8 cellular contexts compared by ENCODE assay signal in genomic region chr6:117674991-117675657, GRCh38. TPM values are rescaled to one million over a fixed set of nuclear protein-coding genes. Genes with fewer than 3 reads are reported as not detected.
DNase-seq lines count a peak whose midpoint lies in the region; ATAC-seq and TF ChIP-seq lines count a peak whose summit lies in the region.

Gene NUS1, plus strand, starts transcription at chr6:117675469. Its CDS starts 202 bp downstream, at chr6:117675671.

- CTCF ChIA-PET in GM10248 (lab: Yijun Ruan, JAX), result interaction anchor here (1.3 kb wide), 1 partner anchor 8 kb away, joined by 3 read pairs; no protein-coding TSS in a partner anchor
- CTCF ChIA-PET in SK-N-SH (lab: Yijun Ruan, JAX), result no interaction called here
- CTCF ChIA-PET in activated naive CD4-positive, alpha-beta T cell treated with anti-CD3 and anti-CD28 coated beads, Interleukin-2, amount 10 ng/mL, durations not matched to agents 7 days and 5 days (lab: Charles Lee), result interaction anchor here (0.7 kb wide), 1 partner anchor 330 kb away, joined by 3 read pairs; no protein-coding TSS in a partner anchor

- H3K9ac ChIP-seq in SK-N-SH, result peak within 1 kb of the TSS; percentile 69

- H3K4me2 ChIP-seq in SK-N-SH, result peak within 1 kb of the TSS; percentile 91

- peaks cover 44% of the 10 kb centered on the region for H3K79me2 ChIP-seq in SK-N-SH (ENCODE audit: insufficient read depth)

- no peaks in the 10 kb centered on the region for H3K9me3 ChIP-seq in SK-N-SH

- peak; percentile 97 for ATAC-seq in HG02623 (IDR thresholded peaks at IDR 0.05; ENCODE audit: unreplicated experiment)

- H3K4me1 Mint-ChIP-seq in activated naive CD4-positive, alpha-beta T cell treated with anti-CD3 and anti-CD28 coated beads, Interleukin-2, amount 10 ng/mL, durations not matched to agents 7 days and 5 days, result peaks cover 44% of the 10 kb centered on the region

- no peaks in the 10 kb centered on the region for H3K27me3 Mint-ChIP-seq in activated naive CD4-positive, alpha-beta T cell treated with anti-CD3 and anti-CD28 coated beads, Interleukin-2, amount 10 ng/mL, durations not matched to agents 7 days and 5 days

- POLR2A ChIA-PET in GM10248 (lab: Yijun Ruan, JAX), result interaction anchor here (0.6 kb wide), 1 partner anchor 73 kb away, joined by 3 read pairs; the partner anchor contains the start of gene GOPC
- POLR2A ChIA-PET in SK-N-SH (lab: Yijun Ruan, JAX), result no interaction called here

- no peaks in the 10 kb centered on the region for H3K9me2 ChIP-seq in SK-N-SH

- peaks cover 0 to 12% of the 10 kb centered on the region in 2 experiments; a peak in 2 of 4 replicates for H3K4me1 ChIP-seq in SK-N-SH (ENCODE audit: control insufficient read depth in 1 of 2, insufficient read depth in 2 of 2, low read depth in 1 of 2, low read length in 1 of 2)

- TF ChIP-seq EP300 in SK-N-SH (IDR thresholded peaks at IDR 0.05; ENCODE audit: borderline replicate concordance in 1 of 2, low read depth in 1 of 2, low read length in 1 of 2), result peak in 1 of 2 experiments; percentile 30; a peak in 1 of 4 replicates

- peak within 1 kb of the TSS; percentile 100 for H2AFZ ChIP-seq in SK-N-SH (ENCODE audit: low read depth)

- peak within 1 kb of the TSS; percentile 83 for H3K4me3 Mint-ChIP-seq in activated naive CD4-positive, alpha-beta T cell treated with anti-CD3 and anti-CD28 coated beads, Interleukin-2, amount 10 ng/mL, durations not matched to agents 7 days and 5 days

- H4K20me1 ChIP-seq in SK-N-SH (ENCODE audit: insufficient read depth), result peaks cover 35% of the 10 kb centered on the region

- H3F3A ChIP-seq in SK-N-SH (replicated peaks; ENCODE audit: insufficient read depth), result no peaks in the 10 kb centered on the region

- peak within 1 kb of the TSS; percentile 87 for H3K27ac Mint-ChIP-seq in activated naive CD4-positive, alpha-beta T cell treated with anti-CD3 and anti-CD28 coated beads, Interleukin-2, amount 10 ng/mL, durations not matched to agents 7 days and 5 days

- no peak for TF ChIP-seq RAD21 in SK-N-SH (IDR thresholded peaks at IDR 0.05; ENCODE audit: low read length)

- DNase-seq in GM10248 (ENCODE audit: extremely low spot score) (peak; percentile 97), NCI-H1092 (lab: John Stamatoyannopoulos, UW) (peak; percentile 93), SK-N-SH (peak; percentile 95), germinal center (ENCODE audit: low spot score) (peak; percentile 96), nucleus accumbens (lab: John Stamatoyannopoulos, UW) (peak; percentile 76 to 99 (median 96)), superior temporal gyrus (ENCODE audit: extremely low spot score) (peak; percentile 98)
- DNase-seq in activated naive CD4-positive, alpha-beta T cell treated with anti-CD3 and anti-CD28 coated beads, Interleukin-2, amount 10 ng/mL, durations not matched to agents 7 days and 5 days, result peak; percentile 98

- 1% methylated on average over 42 of the region's 53 CpGs for WGBS in SK-N-SH (ENCODE audit: low lambda C conversion rate)

- peak within 1 kb of the TSS in 1 of 2 experiments; percentile 57; a peak in 2 of 4 replicates for H3K27ac ChIP-seq in SK-N-SH (ENCODE audit: low read depth in 2 of 2, low read length in 1 of 2)

- TF ChIP-seq CTCF in GM10248 (IDR thresholded peaks at IDR 0.05; ENCODE audit: control extremely low read depth, extremely low read depth, low read depth, missing control alignments), result peak; percentile 89
- peak; percentile 87 for TF ChIP-seq CTCF in SK-N-SH (IDR thresholded peaks at IDR 0.05)

- H3K36me3 ChIP-seq in SK-N-SH (replicated peaks in 1 of 2; ENCODE audit: control insufficient read depth in 1 of 2, insufficient read depth in 2 of 2, low read length in 1 of 2), result peaks cover 0 to 3% of the 10 kb centered on the region in 2 experiments

- H3K27me3 ChIP-seq in SK-N-SH (ENCODE audit: insufficient read depth), result no peaks in the 10 kb centered on the region

- H3K4me3 ChIP-seq in SK-N-SH (ENCODE audit: low read depth in 2 of 2, low read length in 1 of 2), result peak within 1 kb of the TSS; percentile 79 to 98

- H3K9me3 Mint-ChIP-seq in activated naive CD4-positive, alpha-beta T cell treated with anti-CD3 and anti-CD28 coated beads, Interleukin-2, amount 10 ng/mL, durations not matched to agents 7 days and 5 days, result no peaks in the 10 kb centered on the region

- H3K36me3 Mint-ChIP-seq in activated naive CD4-positive, alpha-beta T cell treated with anti-CD3 and anti-CD28 coated beads, Interleukin-2, amount 10 ng/mL, durations not matched to agents 7 days and 5 days, result peaks cover 23% of the 10 kb centered on the region

TF ChIP-seq in SK-N-SH, 30 proteins besides CTCF, POLR2A, EP300 and RAD21 (continues in another document):
- TF ChIP-seq SMC3 (IDR thresholded peaks at IDR 0.05; ENCODE audit: low read depth, low read length), result no peak
- TF ChIP-seq RXRA (IDR thresholded peaks at IDR 0.05; ENCODE audit: borderline replicate concordance, low read depth), result no peak
- TF ChIP-seq USF1 (IDR thresholded peaks at IDR 0.05; ENCODE audit: borderline replicate concordance, low read depth), result peak; percentile 79
- peak; percentile 98 for TF ChIP-seq MXI1 (IDR thresholded peaks at IDR 0.05; ENCODE audit: low read depth, low read length)
- TF ChIP-seq YY1 (IDR thresholded peaks at IDR 0.05; ENCODE audit: low read depth), result peak; percentile 88
- TF ChIP-seq ELF1 (IDR thresholded peaks at IDR 0.05), result peak; percentile 53; the same call in 1 of the 2 replicates
- TF ChIP-seq IRF3 (IDR thresholded peaks at IDR 0.05; ENCODE audit: low read depth, low read length), result no peak
- TF ChIP-seq TCF12 (IDR thresholded peaks at IDR 0.05), result peak; percentile 36; the same call in 1 of the 2 replicates
- TF ChIP-seq POLR2AphosphoS5 (IDR thresholded peaks at IDR 0.05; ENCODE audit: low read depth, low read length), result no peak
- no peak for TF ChIP-seq JUND (IDR thresholded peaks at IDR 0.05)
- TF ChIP-seq, protein P1, sequence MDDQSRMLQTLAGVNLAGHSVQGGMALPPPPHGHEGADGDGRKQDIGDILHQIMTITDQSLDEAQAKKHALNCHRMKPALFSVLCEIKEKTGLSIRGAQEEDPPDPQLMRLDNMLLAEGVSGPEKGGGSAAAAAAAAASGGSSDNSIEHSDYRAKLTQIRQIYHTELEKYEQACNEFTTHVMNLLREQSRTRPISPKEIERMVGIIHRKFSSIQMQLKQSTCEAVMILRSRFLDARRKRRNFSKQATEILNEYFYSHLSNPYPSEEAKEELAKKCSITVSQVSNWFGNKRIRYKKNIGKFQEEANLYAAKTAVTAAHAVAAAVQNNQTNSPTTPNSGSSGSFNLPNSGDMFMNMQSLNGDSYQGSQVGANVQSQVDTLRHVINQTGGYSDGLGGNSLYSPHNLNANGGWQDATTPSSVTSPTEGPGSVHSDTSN (IDR thresholded peaks at IDR 0.05), result peak; percentile 24; the same call in 1 of the 2 replicates
- TF ChIP-seq CHD2 (IDR thresholded peaks at IDR 0.05; ENCODE audit: low read length, partially characterized antibody), result peak; percentile 73
- no peak for TF ChIP-seq FOXJ3 (CRISPR knock-in tag; IDR thresholded peaks at IDR 0.05)
- no peak for TF ChIP-seq EZH2phosphoT487 (IDR thresholded peaks at IDR 0.05; ENCODE audit: borderline replicate concordance, low read depth)
- TF ChIP-seq TAF1 (IDR thresholded peaks at IDR 0.05; ENCODE audit: borderline replicate concordance, low read depth, low read length), result peak; percentile 86
- peak; percentile 74 for TF ChIP-seq GABPA (IDR thresholded peaks at IDR 0.05; ENCODE audit: low read depth)
- TF ChIP-seq NFIC (IDR thresholded peaks at IDR 0.05; ENCODE audit: borderline replicate concordance), result 0 out of 2 replicates have a peak, but pooled peaks have one; percentile 25

RNA-seq across cellular contexts. Expression of gene NUS1, which starts in this region (rescaled TPM):
- 8.9 and 9.1 TPM in 2 replicates for polyA plus RNA-seq in SK-N-SH (2012; rRNA removed)
- polyA plus RNA-seq in SK-N-SH (2012; cell fraction: cytosol; rRNA removed), result 17.2 and 21.6 TPM in 2 replicates
- polyA plus RNA-seq in SK-N-SH (2012; cell fraction: nucleus; rRNA removed), result 2.8 and 6.2 TPM in 2 replicates
